In genomic region chr17:82212331-82213250, GRCh38 we compare ENCODE assay signal across 8 cellular contexts.
A peak's percentile ranks its signal among the peaks of the same experiment; 100 is the strongest.
DNase-seq lines count a peak whose midpoint lies in the region; ATAC-seq and TF ChIP-seq lines count a peak whose summit lies in the region.

Gene CCDC57 (minus strand): TSS chr17:82212842. CDS start chr17:82201944, 10,898 bp downstream.

- H3K27ac ChIP-seq in coronary artery = peak within 1 kb of the TSS; percentile 71 to 87

- H3K4me3 ChIP-seq in coronary artery = peak within 1 kb of the TSS; percentile 97

- no peak for TF ChIP-seq CTCF in coronary artery (IDR thresholded peaks at IDR 0.05)

- DNase-seq in NCI-H1417 (lab: John Stamatoyannopoulos, UW) (peak; percentile 80 to 81 (median 80)), NCI-H1417 treated with DMSO at 0.1 percent for 48 hours (lab: John Stamatoyannopoulos, UW) (no peak), NCI-H1105 (lab: John Stamatoyannopoulos, UW) (peak; percentile 59), coronary artery (ENCODE audit: low spot score) (peak; percentile 86), left kidney (ENCODE audit: low read depth, low spot score) (peak; percentile 95)
- DNase-seq in activated CD4-positive, CD25-positive, alpha-beta regulatory T cell treated with anti-CD3 and anti-CD28 coated beads, Interleukin-2, amount 50 U/mL, for 72 hours = peak; percentile 74
- DNase-seq in stimulated activated CD4-positive, alpha-beta T cell treated with anti-CD3 and anti-CD28 coated beads, Interleukin-2, amount 100 ng/mL, for 48 hours = peak; percentile 72 to 76

- ATAC-seq in HG02571 (IDR thresholded peaks at IDR 0.05; ENCODE audit: unreplicated experiment) = peak; percentile 59
